In genomic region chr17:82726427-82726826, GRCh38 we compare ENCODE assay signal across 24 cellular contexts.
"Had no signal": no experiment of that assay in that cellular context is flagged by ENCODE, and none has a peak within 500 bp of the region (broad histone marks: within the 10 kb centered on the region; RNA-seq: fewer than 3 reads in every experiment).

No MANE protein-coding gene starts in this region.

- H3K27me3 ChIP-seq: dorsolateral prefrontal cortex, esophagus muscularis mucosa, foreskin keratinocyte, gastroesophageal sphincter, heart left ventricle, hepatocyte, left lung had no signal

- H3K4me3 ChIP-seq: coronary artery, dorsolateral prefrontal cortex, esophagus muscularis mucosa, gastroesophageal sphincter, heart left ventricle, hepatocyte, left lung, lower lobe of right lung, mucosa of descending colon had no signal

- H3K4me2 ChIP-seq: hepatocyte had no signal

- H3K4me1 ChIP-seq: esophagus muscularis mucosa, foreskin keratinocyte, gastroesophageal sphincter, heart left ventricle, left lung, lower lobe of right lung had no signal

- H2AFZ ChIP-seq: hepatocyte had no signal

- H3K79me2 ChIP-seq: hepatocyte had no signal

- H3K27ac ChIP-seq: coronary artery, dorsolateral prefrontal cortex, esophagus muscularis mucosa, foreskin keratinocyte, gastroesophageal sphincter, heart left ventricle, hepatocyte, left lung, lower lobe of right lung had no signal

- FAIRE-seq: colon, endothelial cell of umbilical vein, frontal cortex, kidney had no signal

- H3K9me3 Mint-ChIP-seq: immature natural killer cell, mesothelial cell of epicardium had no signal

- H3K4me3 Mint-ChIP-seq: immature natural killer cell, mesothelial cell of epicardium had no signal

- ATAC-seq: foreskin keratinocyte, gastroesophageal sphincter, heart left ventricle, left lung, left ventricle myocardium superior, lower lobe of right lung, mucosa of descending colon had no signal

- H3K27ac Mint-ChIP-seq: immature natural killer cell, mesothelial cell of epicardium had no signal

- DNase-seq: dermis blood vessel endothelial cell; dorsolateral prefrontal cortex; effector CD4-positive, alpha-beta T cell; effector memory CD4-positive, alpha-beta T cell; foreskin keratinocyte; hypothalamus; immature natural killer cell; islet precursor cell; kidney; kidney glomerular epithelial cell; left ventricle myocardium superior; lower lobe of right lung; mesenchymal stem cell; mucosa of descending colon had no signal

- H3K4me1 Mint-ChIP-seq: immature natural killer cell, mesothelial cell of epicardium had no signal

- H3K9me3 ChIP-seq: esophagus muscularis mucosa, gastroesophageal sphincter, heart left ventricle, left lung, lower lobe of right lung, mucosa of descending colon had no signal
